Comparison of ENCODE assay signal across 8 cellular contexts in genomic region chr14:58239259-58240210, GRCh38. TPM values are rescaled to one million over a fixed set of nuclear protein-coding genes. Genes with fewer than 3 reads are reported as not detected.
DNase-seq lines count a peak whose midpoint lies in the region; ATAC-seq and TF ChIP-seq lines count a peak whose summit lies in the region.

No MANE protein-coding gene starts in this region.

- no peaks in the 10 kb centered on the region for H4K20me1 ChIP-seq in hepatocyte (ENCODE audit: insufficient read depth, poor library complexity, severe bottlenecking)

- no peaks in the 10 kb centered on the region for H3K79me2 ChIP-seq in hepatocyte

- WGBS in hepatocyte (ENCODE audit: low lambda C conversion rate, missing lambda C conversion rate), result 7% methylated on average over 23 of the region's 23 CpGs

- H3K27ac ChIP-seq in hepatocyte, result peak overlapping the region; percentile 88
- peak overlapping the region; percentile 88 to 92 for H3K27ac ChIP-seq in uterus

- TF ChIP-seq CTCF in GM13977 (IDR thresholded peaks at IDR 0.05; ENCODE audit: extremely low read depth, insufficient read depth, missing control alignments) (no peak), NB4 (IDR thresholded peaks at IDR 0.05; ENCODE audit: low read depth, low read length) (no peak), hepatocyte (IDR thresholded peaks at IDR 0.05; ENCODE audit: poor library complexity) (no peak), uterus (IDR thresholded peaks at IDR 0.05) (no peak)

- H3K4me3 ChIP-seq in NB4 (ENCODE audit: low read depth, low read length), result peak overlapping the region; percentile 93
- peak overlapping the region; percentile 65 for H3K4me3 ChIP-seq in hepatocyte
- peak overlapping the region; percentile 45 to 64 for H3K4me3 ChIP-seq in uterus

- in situ Hi-C loops in GM13977 (cut with MboI; ENCODE audit: low pct_unique_long_range_greater_than_20kb, low sequenced_read_pairs, unreplicated experiment), result no loop called here

- H3K4me2 ChIP-seq in hepatocyte, result peak overlapping the region; percentile 73

- no peaks in the 10 kb centered on the region for H3K9me2 ChIP-seq in hepatocyte (replicated peaks; ENCODE audit: insufficient read depth)

- intact Hi-C loops in uterus (cut with DNase I; ENCODE audit: low total_unique reads), result loop anchor here (10.0 kb wide), 1 partner anchor 55 kb away; the partner anchor contains the start of gene ARID4A

- H3K9me3 ChIP-seq in hepatocyte (ENCODE audit: low read depth), result no peaks in the 10 kb centered on the region
- no peaks in the 10 kb centered on the region for H3K9me3 ChIP-seq in uterus

- H3K27me3 ChIP-seq in hepatocyte, result no peaks in the 10 kb centered on the region
- H3K27me3 ChIP-seq in uterus, result no peaks in the 10 kb centered on the region

- no peaks in the 10 kb centered on the region for H3K4me1 ChIP-seq in hepatocyte (ENCODE audit: insufficient read depth)
- peaks cover 0 to 3% of the 10 kb centered on the region in 2 donors for H3K4me1 ChIP-seq in uterus

- H2AFZ ChIP-seq in hepatocyte, result peak overlapping the region; percentile 84

- peak; percentile 28 for DNase-seq in GM13977 (ENCODE audit: low spot score)
- peak; percentile 65 for DNase-seq in NB4 (ENCODE audit: low read depth)
- peak; percentile 58 to 75 (median 70) for DNase-seq in T-helper 2 cell
- DNase-seq in anterior cingulate cortex (lab: John Stamatoyannopoulos, UW), result peak in 55 of 58 donors; percentile 4 to 81 (median 55)
- peak; percentile 84 for DNase-seq in hepatocyte (ENCODE audit: low spot score)
- DNase-seq in renal cortical epithelial cell (ENCODE audit: low read depth), result peak; percentile 91
- peak; percentile 74 to 79 for DNase-seq in uterus

- TF ChIP-seq POLR2A in NB4 (IDR thresholded peaks at IDR 0.05; ENCODE audit: extremely low read depth, insufficient read length) (no peak), uterus (IDR thresholded peaks at IDR 0.05) (no peak)

- H3K36me3 ChIP-seq in hepatocyte (replicated peaks; ENCODE audit: insufficient read depth, low read depth), result no peaks in the 10 kb centered on the region
- no peaks in the 10 kb centered on the region for H3K36me3 ChIP-seq in uterus

- no peak for ATAC-seq in HG02970 (IDR thresholded peaks at IDR 0.05; ENCODE audit: low FRiP score, unreplicated experiment)

RNA-seq across cellular contexts. Expression of gene PSMA3, which starts 5.1 kb away (rescaled TPM):
- total RNA-seq in hepatocyte, result 96.2 and 152 TPM in 2 replicates
- 174 and 186 TPM in 2 replicates for polyA plus RNA-seq in hepatocyte
- 136 and 142 TPM in 2 replicates for total RNA-seq in renal cortical epithelial cell
- 100 to 1,000 TPM in 2 of 4 donors, 10 to 100 TPM in 2; 61.2 to 204 (median 114) TPM for total RNA-seq in uterus

RNA-seq across cellular contexts. Expression of gene ACTR10, which starts 39.6 kb away (rescaled TPM):
- total RNA-seq in hepatocyte, result 106 and 120 TPM in 2 replicates
- 112 and 118 TPM in 2 replicates for polyA plus RNA-seq in hepatocyte
- 74.3 and 85.4 TPM in 2 replicates for total RNA-seq in renal cortical epithelial cell
- total RNA-seq in uterus, result 100 to 1,000 TPM in 1 of 4 donors, 10 to 100 TPM in 3; 57.4 to 203 (median 78.8) TPM

RNA-seq across cellular contexts. Expression of gene ARID4A, which starts 58.8 kb away (rescaled TPM):
- total RNA-seq in hepatocyte (15.0 and 15.9 TPM in 2 replicates), renal cortical epithelial cell (6.4 and 18.6 TPM in 2 replicates), uterus (10 to 100 TPM in 2 of 4 donors, 1 to 10 TPM in 2; 8.2 to 37.5 (median 21.0) TPM)
- 17.2 and 24.8 TPM in 2 replicates for polyA plus RNA-seq in hepatocyte

Comparison
In these comparisons a context has a peak if more than half of its experiments do, and no peak if none do; other contexts are left out.
1. DNase-seq: peak in every context shown above with its lines; median percentile 91 in renal cortical epithelial cell; 84 in hepatocyte; 76 in uterus; 70 in T-helper 2 cell; 65 in NB4; 55 in anterior cingulate cortex; 28 in GM13977.